Comparison of ENCODE assay signal across 22 cellular contexts in genomic region chr18:42976869-42977268, GRCh38.
A peak's percentile ranks its signal among the peaks of the same experiment; 100 is the strongest.
DNase-seq lines count a peak whose midpoint lies in the region; ATAC-seq and TF ChIP-seq lines count a peak whose summit lies in the region.
"Had no signal": no experiment of that assay in that cellular context is flagged by ENCODE, and none has a peak within 500 bp of the region (broad histone marks: within the 10 kb centered on the region; RNA-seq: fewer than 3 reads in every experiment).

No MANE protein-coding gene starts in this region.

- no TSS peak for BruUV-seq in OCI-LY7 (replicated peaks; lab: Mats Ljungman, UMichigan)

- peak; percentile 67 for DNase-seq in G401 (ENCODE audit: low spot score)
- DNase-seq in NAMALWA (ENCODE audit: low spot score): peak; percentile 51
- DNase-seq in cerebellum (ENCODE audit: low spot score): peak; percentile 19
- peak; percentile 3 for DNase-seq in pons (ENCODE audit: low spot score)
- no peak for DNase-seq in OCI-LY7 (ENCODE audit: low spot score)
- DNase-seq in stimulated activated naive CD8-positive, alpha-beta T cell treated with anti-CD3 and anti-CD28 coated beads, Interleukin-15, Interleukin-2, amounts not matched to agents 100 U/mL and 50 U/mL, for 24 hours: no peak
- DNase-seq in lower lobe of right lung: no peak
- DNase-seq: activated B cell treated with CpG ODN at 0.5 μM for 24 hours; activated CD4-positive, alpha-beta T cell treated with anti-CD3 and anti-CD28 coated beads, Interleukin-2, amount 50 U/mL, for 48 hours; BE2C; colonic mucosa; effector CD8-positive, alpha-beta T cell; GF-D8; H7; MG63; naive B cell; NCI-H1436 treated with DMSO at 0.1 percent for 48 hours; NCI-H524 treated with DMSO at 0.1 percent for 48 hours; occipital lobe; tibial artery had no signal

- H3K9me3 ChIP-seq in OCI-LY7 (ENCODE audit: low read length) (no peaks in the 10 kb centered on the region), lower lobe of right lung (no peaks in the 10 kb centered on the region)
- H3K9me3 ChIP-seq: BE2C, colonic mucosa, MG63, SJSA1, tibial artery had no signal

- H3K9me2 ChIP-seq in OCI-LY7 (ENCODE audit: insufficient read depth, low read length): no peaks in the 10 kb centered on the region

- H3K4me3 ChIP-seq in OCI-LY7 (ENCODE audit: low read depth, low read length, poor library complexity, severe bottlenecking) (no peak overlapping the region), lower lobe of right lung (no peak overlapping the region)
- H3K4me3 ChIP-seq: colonic mucosa, MG63, SJSA1, tibial artery had no signal

- no peak for TF ChIP-seq CTCF in OCI-LY7 (conservative IDR thresholded peaks at IDR 0.05; ENCODE audit: low read length)
- TF ChIP-seq CTCF in lower lobe of right lung (IDR thresholded peaks at IDR 0.05): no peak

- POLR2A ChIA-PET in OCI-LY7 (lab: Charles Lee): no interaction called here

- no peaks in the 10 kb centered on the region for H4K20me1 ChIP-seq in OCI-LY7 (ENCODE audit: insufficient read depth, low read length)

- H3K4me2 ChIP-seq in OCI-LY7 (ENCODE audit: low read length): no peak overlapping the region

- H3K4me1 ChIP-seq in OCI-LY7 (ENCODE audit: insufficient read depth, low read length, poor library complexity, severe bottlenecking): no peaks in the 10 kb centered on the region
- no peaks in the 10 kb centered on the region for H3K4me1 ChIP-seq in lower lobe of right lung
- H3K4me1 ChIP-seq: BE2C, colonic mucosa, SJSA1, tibial artery had no signal

- no peak overlapping the region for H2AFZ ChIP-seq in OCI-LY7 (ENCODE audit: low read length)

- in situ Hi-C loops in G401 (cut with HindIII; ENCODE audit: low sequenced_read_pairs): no loop called here

- H3K27ac ChIP-seq in OCI-LY7 (ENCODE audit: low read depth, low read length, poor library complexity, severe bottlenecking) (no peak overlapping the region), lower lobe of right lung (no peak overlapping the region)
- H3K27ac ChIP-seq: colonic mucosa, SJSA1, tibial artery had no signal

- no peaks in the 10 kb centered on the region for H3K79me2 ChIP-seq in OCI-LY7 (ENCODE audit: insufficient read depth, low read depth, low read length)

- H3K36me3 ChIP-seq in OCI-LY7 (ENCODE audit: insufficient read depth, low read length) (no peaks in the 10 kb centered on the region), lower lobe of right lung (no peaks in the 10 kb centered on the region)
- H3K36me3 ChIP-seq: BE2C, colonic mucosa, MG63, SJSA1, tibial artery had no signal

- intact Hi-C loops in OCI-LY7 (cut with micrococcal nuclease; ENCODE audit: unreplicated experiment) (no loop called here), lower lobe of right lung (cut with DNase I) (no loop called here)

- no peak for ATAC-seq in stimulated activated naive CD8-positive, alpha-beta T cell treated with anti-CD3 and anti-CD28 coated beads, Interleukin-15, Interleukin-2, amounts not matched to agents 100 U/mL and 50 U/mL, for 24 hours
- no peak for ATAC-seq in lower lobe of right lung
- ATAC-seq: activated naive CD4-positive, alpha-beta T cell treated with anti-CD3 and anti-CD28 coated beads, Interleukin-2, amount 50 U/mL, for 72 hours had no signal

- H3K27me3 ChIP-seq in lower lobe of right lung (ENCODE audit: low read depth): no peaks in the 10 kb centered on the region
- H3K27me3 ChIP-seq: BE2C, colonic mucosa, MG63, SJSA1, tibial artery had no signal

- CTCF ChIA-PET in OCI-LY7 (lab: Charles Lee; ENCODE audit: unreplicated experiment): no interaction called here

Comparison
In these comparisons a context has a peak if more than half of its experiments do, and no peak if none do; other contexts are left out.
1. DNase-seq: peak in G401 (single experiment), NAMALWA (single experiment), cerebellum (single experiment) and pons (single experiment); none in OCI-LY7 (single experiment), stimulated activated naive CD8-positive, alpha-beta T cell treated with anti-CD3 and anti-CD28 coated beads, Interleukin-15, Interleukin-2, amounts not matched to agents 100 U/mL and 50 U/mL, for 24 hours (single experiment) and lower lobe of right lung (single experiment).